In the genomic region with DNA sequence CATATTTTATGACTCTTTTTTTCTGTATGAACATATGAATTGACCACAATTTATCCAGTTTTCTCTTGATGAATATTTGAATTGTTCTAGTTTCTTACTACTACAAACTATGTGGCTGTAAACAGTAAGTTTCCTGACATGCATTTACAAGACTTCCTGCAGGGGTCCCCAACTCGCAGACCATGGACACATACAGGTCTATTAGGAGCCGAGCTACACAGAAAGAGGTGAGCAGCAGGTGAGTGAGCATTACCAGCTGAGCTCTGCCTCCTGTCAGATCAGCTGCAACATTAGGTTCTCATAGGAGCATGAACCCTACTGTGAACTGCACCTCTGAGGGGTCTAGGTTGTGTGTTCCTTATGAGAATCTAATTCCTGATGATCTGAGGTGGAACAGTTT, we compare ENCODE assay signal across 19 cellular contexts.
"Had no signal": no experiment of that assay in that cellular context is flagged by ENCODE, and none has a peak within 500 bp of the region (broad histone marks: within the 10 kb centered on the region; RNA-seq: fewer than 3 reads in every experiment).

No MANE protein-coding gene starts in this region.

- H3K4me1 ChIP-seq: heart right ventricle, pancreas, testis, tibial nerve, upper lobe of right lung, vagina had no signal

- H3K4me1 Mint-ChIP-seq: naive B cell, nephron had no signal

- H3K9me3 Mint-ChIP-seq: nephron had no signal

- DNase-seq: effector CD4-positive, alpha-beta T cell; foreskin melanocyte; heart right ventricle; hypothalamus; kidney glomerular epithelial cell; mesendoderm; naive B cell; occipital lobe; pancreas; right cardiac atrium; small intestine; stimulated activated CD4-positive, alpha-beta T cell treated with anti-CD3 and anti-CD28 coated beads, Interleukin-12 subunit alpha, Interleukin-12 subunit beta, amount 100 ng/mL, for 4 hours; stimulated activated naive CD4-positive, alpha-beta T cell treated with Interleukin-2 at 50 U/mL for 16 hours; testis; upper lobe of right lung had no signal

- ATAC-seq: heart right ventricle, pancreas, right cardiac atrium, upper lobe of right lung had no signal

- H3K27ac Mint-ChIP-seq: naive B cell, nephron, progenitor cell of endocrine pancreas had no signal

- H3K4me3 Mint-ChIP-seq: naive B cell, nephron had no signal

- H3K9me3 ChIP-seq: pancreas, testis, tibial nerve, upper lobe of right lung, vagina had no signal

- H3K27me3 Mint-ChIP-seq: naive B cell, progenitor cell of endocrine pancreas had no signal

- H3K36me3 ChIP-seq: heart right ventricle, pancreas, tibial nerve, upper lobe of right lung, vagina had no signal

- H3K27me3 ChIP-seq: heart right ventricle, pancreas, testis, tibial nerve, upper lobe of right lung, vagina had no signal

- H3K36me3 Mint-ChIP-seq: naive B cell had no signal

- H3K4me3 ChIP-seq: heart right ventricle, pancreas, testis, tibial nerve, upper lobe of right lung, vagina had no signal
